24 cellular contexts compared by ENCODE assay signal in the genomic region with DNA sequence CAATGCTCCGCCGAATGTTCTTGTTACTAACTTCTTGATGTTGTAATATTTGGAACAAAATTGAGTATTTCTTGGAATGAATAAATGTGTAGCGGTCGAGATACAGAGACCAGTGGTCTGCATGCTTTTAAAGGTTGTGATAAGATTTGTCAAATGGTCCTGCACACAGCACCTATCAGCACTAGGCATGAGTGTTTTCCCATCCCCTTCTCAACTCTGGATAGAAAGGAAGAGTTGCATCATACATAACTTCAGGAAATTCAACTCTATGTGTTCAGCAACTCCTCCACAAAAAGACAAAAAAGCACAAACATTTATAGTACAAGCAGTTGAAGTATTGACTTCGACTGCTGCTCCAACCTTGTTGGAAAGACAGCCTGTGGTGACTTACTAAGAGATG.
DNase-seq lines count a peak whose midpoint lies in the region; ATAC-seq, FAIRE-seq and TF ChIP-seq lines count a peak whose summit lies in the region.
"Had no signal": no experiment of that assay in that cellular context is flagged by ENCODE, and none has a peak within 500 bp of the region (broad histone marks: within the 10 kb centered on the region; RNA-seq: fewer than 3 reads in every experiment).

No MANE protein-coding gene starts in this region.

- no TSS peak for BruUV-seq in HepG2 (replicated peaks; lab: Mats Ljungman, UMichigan)
- no TSS peak for BruUV-seq in Calu3 (replicated peaks; lab: Mats Ljungman, UMichigan)

- intact Hi-C loops in HepG2 (cut with micrococcal nuclease; ENCODE audit: unreplicated experiment), result no loop called here
- intact Hi-C loops in right lobe of liver (cut with DNase I), result no loop called here
- intact Hi-C loops in Calu3 (cut with micrococcal nuclease; ENCODE audit: unreplicated experiment), result no loop called here

- no peak overlapping the region for H3K4me3 Mint-ChIP-seq in Calu3 (ENCODE audit: low read depth, unreplicated experiment)
- H3K4me3 Mint-ChIP-seq: CD14-positive monocyte; CD4-positive, alpha-beta T cell; CD8-positive, alpha-beta memory T cell had no signal

- DNase-seq in HepG2 (ENCODE audit: low spot score) (no peak), right lobe of liver (no peak), cardiac fibroblast (ENCODE audit: low read depth in 2 of 2) (peak; percentile 6 to 85), fibroblast of the aortic adventitia (ENCODE audit: low read depth) (peak; percentile 68), superior temporal gyrus (ENCODE audit: extremely low spot score) (peak; percentile 24), ACHN (no peak), Calu3 (no peak)
- DNase-seq: AML-193; BE2C; CD4-positive, alpha-beta T cell; CD8-positive, alpha-beta memory T cell; DMS53; DMS79 treated with DMSO at 0.1 percent for 48 hours; GF-D8; GM23248; H7; HCEC 1CT had no signal

- no peak overlapping the region for H3K4me2 ChIP-seq in HepG2 (ENCODE audit: low read depth, low read length)
- H3K4me2 ChIP-seq: BLaER1 treated with 17β-estradiol and CSF1 and Interleukin-3, amounts not matched to agents 10 nM and 100 nM had no signal

- H3K27ac Mint-ChIP-seq in Calu3 (ENCODE audit: unreplicated experiment), result no peak overlapping the region
- H3K27ac Mint-ChIP-seq: CD14-positive monocyte; CD4-positive, alpha-beta T cell; CD8-positive, alpha-beta memory T cell had no signal

- TF ChIP-seq RAD21 in HepG2 (CRISPR knock-in tag; IDR thresholded peaks at IDR 0.05), result no peak

- no peaks in the 10 kb centered on the region for H3K79me2 ChIP-seq in HepG2 (ENCODE audit: insufficient read depth, low read length)

- H3K4me1 ChIP-seq in HepG2 (ENCODE audit: insufficient read depth, low read length), result no peaks in the 10 kb centered on the region
- H3K4me1 ChIP-seq in right lobe of liver, result no peaks in the 10 kb centered on the region
- H3K4me1 ChIP-seq: BLaER1 treated with 17β-estradiol and CSF1 and Interleukin-3, amounts not matched to agents 10 nM and 100 nM had no signal

- no peaks in the 10 kb centered on the region for H3K9me3 ChIP-seq in HepG2 (ENCODE audit: low read length)
- H3K9me3 ChIP-seq in right lobe of liver, result no peaks in the 10 kb centered on the region

- TF ChIP-seq POLR2A in HepG2 (IDR thresholded peaks at IDR 0.05; ENCODE audit: insufficient read depth in 1 of 2, low read depth in 2 of 2, low read length in 2 of 2) (no peak), right lobe of liver (IDR thresholded peaks at IDR 0.05) (no peak)

- TF ChIP-seq CTCF in HepG2 (CRISPR knock-in tag; IDR thresholded peaks at IDR 0.05), result no peak
- no peak for TF ChIP-seq CTCF in right lobe of liver (IDR thresholded peaks at IDR 0.05)
- no peak for TF ChIP-seq CTCF in cardiac fibroblast (IDR thresholded peaks at IDR 0.05; ENCODE audit: low read depth, low read length)
- TF ChIP-seq CTCF in fibroblast of the aortic adventitia (IDR thresholded peaks at IDR 0.05; ENCODE audit: insufficient read depth, low read length), result no peak
- TF ChIP-seq CTCF in Calu3 (IDR thresholded peaks at IDR 0.05; ENCODE audit: unreplicated experiment), result no peak

- CTCF ChIA-PET in HepG2 (lab: Yijun Ruan, JAX; ENCODE audit: low intra/inter-chr PET ratio, low total read pairs) (no interaction called here), Calu3 (lab: Charles Lee) (no interaction called here)

- H3K27ac ChIP-seq in HepG2 (ENCODE audit: extremely low read length, insufficient read depth, low read length) (no peak overlapping the region), right lobe of liver (no peak overlapping the region)
- H3K27ac ChIP-seq: 22Rv1; BLaER1 treated with 17β-estradiol and CSF1 and Interleukin-3, amounts not matched to agents 10 nM and 100 nM; GM23248 had no signal

- H3K36me3 ChIP-seq in HepG2 (replicated peaks in 1 of 2; ENCODE audit: control insufficient read depth in 1 of 2, insufficient read depth in 2 of 2, low read length in 2 of 2), result no peaks in the 10 kb centered on the region
- H3K36me3 ChIP-seq in right lobe of liver, result no peaks in the 10 kb centered on the region
- H3K36me3 ChIP-seq: BE2C; BLaER1 treated with 17β-estradiol and CSF1 and Interleukin-3, amounts not matched to agents 10 nM and 100 nM had no signal

- H4K20me1 ChIP-seq in HepG2 (ENCODE audit: insufficient read depth, low read length), result no peaks in the 10 kb centered on the region
- H4K20me1 ChIP-seq: BLaER1 treated with 17β-estradiol and CSF1 and Interleukin-3, amounts not matched to agents 10 nM and 100 nM had no signal

- POLR2A ChIA-PET in HepG2 (lab: Yijun Ruan, JAX), result no interaction called here

- no peak overlapping the region for H2AFZ ChIP-seq in HepG2 (ENCODE audit: low read length)
- H2AFZ ChIP-seq: GM23248 had no signal

- H3K4me3 ChIP-seq in HepG2 (replicated peaks in 1 of 3; ENCODE audit: insufficient read depth in 1 of 3, low read depth in 2 of 3, low read length in 3 of 3), result no peak overlapping the region
- H3K4me3 ChIP-seq in right lobe of liver, result no peak overlapping the region
- no peak overlapping the region for H3K4me3 ChIP-seq in cardiac fibroblast (replicated peaks in 1 of 2; ENCODE audit: low read depth in 2 of 2, low read length in 2 of 2)
- H3K4me3 ChIP-seq in fibroblast of the aortic adventitia (ENCODE audit: low read depth, low read length), result no peak overlapping the region
- H3K4me3 ChIP-seq: BLaER1 treated with 17β-estradiol and CSF1 and Interleukin-3, amounts not matched to agents 10 nM and 100 nM; GM23248 had no signal

- in situ Hi-C loops in HepG2 (cut with HindIII; ENCODE audit: extremely low pct_ligation_motif_present, low pct_unique_long_range_greater_than_20kb) (no loop called here), ACHN (cut with HindIII; ENCODE audit: low pct_ligation_motif_present, low pct_unique_long_range_greater_than_20kb, low sequenced_read_pairs) (no loop called here)

- H3K27me3 ChIP-seq in HepG2 (ENCODE audit: control insufficient read depth in 1 of 2, insufficient read depth in 2 of 2, low read length in 2 of 2) (peaks cover 3 to 9% of the 10 kb centered on the region in 2 experiments; a peak in 3 of 5 replicates), right lobe of liver (no peaks in the 10 kb centered on the region)
- H3K27me3 ChIP-seq: BE2C; BLaER1 treated with 17β-estradiol and CSF1 and Interleukin-3, amounts not matched to agents 10 nM and 100 nM had no signal

- H3K36me3 Mint-ChIP-seq in Calu3 (ENCODE audit: insufficient read depth, unreplicated experiment), result no peaks in the 10 kb centered on the region
- H3K36me3 Mint-ChIP-seq: CD14-positive monocyte; CD8-positive, alpha-beta memory T cell had no signal

- H3K27me3 Mint-ChIP-seq in Calu3 (ENCODE audit: unreplicated experiment), result no peaks in the 10 kb centered on the region

- TF ChIP-seq EP300 in HepG2 (IDR thresholded peaks at IDR 0.05; ENCODE audit: low read depth in 2 of 2, low read length in 2 of 2), result no peak
- TF ChIP-seq EP300 in HepG2 (CRISPR knock-in tag; IDR thresholded peaks at IDR 0.05; ENCODE audit: borderline replicate concordance), result no peak

- ATAC-seq in HepG2 (no peak), right lobe of liver (no peak), GM21717 (IDR thresholded peaks at IDR 0.05; ENCODE audit: unreplicated experiment) (no peak)

- H3K9ac ChIP-seq in HepG2 (ENCODE audit: insufficient read depth, low read depth, low read length), result no peak overlapping the region
- H3K9ac ChIP-seq: BLaER1 treated with 17β-estradiol and CSF1 and Interleukin-3, amounts not matched to agents 10 nM and 100 nM; GM23248 had no signal

- WGBS in HepG2 (ENCODE audit: low lambda C conversion rate), result 9% methylated on average over 5 of the region's 5 CpGs
- WGBS in right lobe of liver (ENCODE audit: insufficient coverage, low coverage, low lambda C conversion rate, missing lambda C conversion rate), result 52% methylated on average over 5 of the region's 5 CpGs

- peaks cover 6% of the 10 kb centered on the region for H3K9me3 Mint-ChIP-seq in Calu3 (ENCODE audit: low read depth, unreplicated experiment)

- no peak for FAIRE-seq in HepG2 (lab: Jason Lieb, UNC)
- FAIRE-seq: A204.1, GM12891, H1 had no signal

- H3K4me1 Mint-ChIP-seq in Calu3 (ENCODE audit: low read depth, unreplicated experiment), result no peaks in the 10 kb centered on the region
- H3K4me1 Mint-ChIP-seq: CD14-positive monocyte; CD8-positive, alpha-beta memory T cell had no signal

TF ChIP-seq in HepG2, 621 proteins besides CTCF, POLR2A, EP300 and RAD21:
- TF ChIP-seq MEIS1 (CRISPR knock-in tag; IDR thresholded peaks at IDR 0.05; ENCODE audit: borderline replicate concordance), result no peak
- TF ChIP-seq MED13 (CRISPR knock-in tag; IDR thresholded peaks at IDR 0.05), result no peak
- TF ChIP-seq BRCA1 (CRISPR knock-in tag; IDR thresholded peaks at IDR 0.05), result no peak
- no peak for TF ChIP-seq SMAD9 (CRISPR knock-in tag; IDR thresholded peaks at IDR 0.05)
- TF ChIP-seq ZNF354B (CRISPR knock-in tag; IDR thresholded peaks at IDR 0.05), result no peak
- no peak for TF ChIP-seq FOXK2 (IDR thresholded peaks at IDR 0.05)
- TF ChIP-seq ZMYM4 (CRISPR knock-in tag; IDR thresholded peaks at IDR 0.05), result no peak
- TF ChIP-seq, protein P1, sequence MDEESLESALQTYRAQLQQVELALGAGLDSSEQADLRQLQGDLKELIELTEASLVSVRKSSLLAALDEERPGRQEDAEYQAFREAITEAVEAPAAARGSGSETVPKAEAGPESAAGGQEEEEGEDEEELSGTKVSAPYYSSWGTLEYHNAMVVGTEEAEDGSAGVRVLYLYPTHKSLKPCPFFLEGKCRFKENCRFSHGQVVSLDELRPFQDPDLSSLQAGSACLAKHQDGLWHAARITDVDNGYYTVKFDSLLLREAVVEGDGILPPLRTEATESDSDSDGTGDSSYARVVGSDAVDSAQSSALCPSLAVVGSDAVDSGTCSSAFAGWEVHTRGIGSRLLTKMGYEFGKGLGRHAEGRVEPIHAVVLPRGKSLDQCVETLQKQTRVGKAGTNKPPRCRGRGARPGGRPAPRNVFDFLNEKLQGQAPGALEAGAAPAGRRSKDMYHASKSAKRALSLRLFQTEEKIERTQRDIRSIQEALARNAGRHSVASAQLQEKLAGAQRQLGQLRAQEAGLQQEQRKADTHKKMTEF (CRISPR knock-in tag; IDR thresholded peaks at IDR 0.05), result no peak
- TF ChIP-seq CEBPB (IDR thresholded peaks at IDR 0.05; ENCODE audit: borderline replicate concordance, low read depth, low read length), result 0 out of 2 replicates have a peak, but pooled peaks have one; percentile 15
TF ChIP-seq in HepG2: peak in this region for 1.

Comparison
In these comparisons a context has a peak if more than half of its experiments do, and no peak if none do; other contexts are left out.
1. DNase-seq: peak in cardiac fibroblast (2 of 2), fibroblast of the aortic adventitia (single experiment) and superior temporal gyrus (single experiment); none in HepG2 (single experiment), right lobe of liver (0 of 3), ACHN (single experiment) and Calu3 (single experiment).